ENCODE assay signal across 7 cellular contexts in the genomic region with DNA sequence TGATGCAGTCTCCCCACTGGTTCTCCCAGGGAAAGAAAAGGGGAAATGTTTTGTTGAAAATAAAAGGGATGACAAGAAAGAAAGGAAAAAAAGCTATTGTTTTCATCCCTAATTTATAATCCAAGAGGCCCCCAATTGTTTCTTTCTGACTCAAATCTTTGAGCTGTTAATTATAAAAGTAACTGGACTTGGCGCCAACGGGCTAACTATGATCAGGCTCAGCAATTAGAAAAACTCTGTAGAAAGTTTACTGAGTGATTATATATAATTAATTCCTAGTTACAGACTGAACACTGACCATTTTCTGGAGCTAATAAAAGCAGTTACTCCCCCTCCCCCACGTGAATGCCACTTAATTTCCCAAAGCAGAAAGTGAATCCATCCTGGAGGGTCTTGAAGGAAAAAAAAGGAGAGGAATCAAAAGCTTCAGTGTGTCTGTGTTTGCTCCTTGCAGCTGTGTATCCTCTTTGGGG. TPM values are rescaled to one million over a fixed set of nuclear protein-coding genes. Genes with fewer than 3 reads are reported as not detected.
A peak's percentile ranks its signal among the peaks of the same experiment; 100 is the strongest.
DNase-seq lines count a peak whose midpoint lies in the region; ATAC-seq and TF ChIP-seq lines count a peak whose summit lies in the region.

No MANE protein-coding gene starts in this region.

- H3K4me1 ChIP-seq in HUES6 (ENCODE audit: control insufficient read depth, insufficient read depth, low read length) (peaks cover 97% of the 10 kb centered on the region), gastroesophageal sphincter (peaks cover 51 to 100% (median 65%) of the 10 kb centered on the region in 3 donors), smooth muscle cell (ENCODE audit: low read depth) (peaks cover 97% of the 10 kb centered on the region)

- H3K9me3 ChIP-seq in HUES6 (ENCODE audit: control insufficient read depth, insufficient read depth, low read depth, low read length) (no peaks in the 10 kb centered on the region), gastroesophageal sphincter (no peaks in the 10 kb centered on the region), smooth muscle cell (replicated peaks; ENCODE audit: low read depth) (no peaks in the 10 kb centered on the region)

- no peak for TF ChIP-seq CTCF in gastroesophageal sphincter (IDR thresholded peaks at IDR 0.05)
- no peak for TF ChIP-seq CTCF in smooth muscle cell (IDR thresholded peaks at IDR 0.05; ENCODE audit: borderline replicate concordance, insufficient read depth, poor library complexity, severe bottlenecking)

- peaks cover 82% of the 10 kb centered on the region for H3K79me2 ChIP-seq in smooth muscle cell (ENCODE audit: low read depth)

- no peaks in the 10 kb centered on the region for H3K27me3 ChIP-seq in HUES6 (ENCODE audit: control insufficient read depth, insufficient read depth, low read length)
- H3K27me3 ChIP-seq in gastroesophageal sphincter = no peaks in the 10 kb centered on the region
- H3K27me3 ChIP-seq in smooth muscle cell (ENCODE audit: low read depth) = no peaks in the 10 kb centered on the region

- ATAC-seq in SK-N-SH treated with all-trans-retinoic acid at 6 μM for 48 hours (no peak), gastroesophageal sphincter (no peak)

- H3F3A ChIP-seq in smooth muscle cell (ENCODE audit: low read depth) = peaks cover 45% of the 10 kb centered on the region

- no peak for TF ChIP-seq POLR2A in gastroesophageal sphincter (IDR thresholded peaks at IDR 0.05)

- H3K27ac ChIP-seq in HUES6 (ENCODE audit: low read depth, low read length) (peak overlapping the region; percentile 95), gastroesophageal sphincter (peak overlapping the region; percentile 86 to 100 (median 100)), smooth muscle cell (ENCODE audit: low read depth) (peak overlapping the region; percentile 99)

- H3K4me2 ChIP-seq in smooth muscle cell = peak overlapping the region; percentile 81

- no peak for DNase-seq in smooth muscle cell (lab: John Stamatoyannopoulos, UW; ENCODE audit: unreplicated experiment)
- no peak for DNase-seq in SKM-1 treated with dmso at 0.1 percent for 144 hours (lab: John Stamatoyannopoulos, UW; ENCODE audit: unreplicated experiment)
- no peak for DNase-seq in NCI-H2196 treated with DMSO at 0.1 percent for 48 hours (lab: John Stamatoyannopoulos, UW; ENCODE audit: unreplicated experiment)
- no peak for DNase-seq in AG08396 (ENCODE audit: low spot score)

- TF ChIP-seq EP300 in gastroesophageal sphincter (IDR thresholded peaks at IDR 0.05) = no peak

- H2AFZ ChIP-seq in smooth muscle cell (ENCODE audit: low read depth) = peak overlapping the region; percentile 34

- peaks cover 22% of the 10 kb centered on the region; the same call in 1 of the 2 replicates for H3K36me3 ChIP-seq in HUES6 (ENCODE audit: control insufficient read depth, insufficient read depth, low read length)
- no peaks in the 10 kb centered on the region for H3K36me3 ChIP-seq in gastroesophageal sphincter
- H3K36me3 ChIP-seq in smooth muscle cell (ENCODE audit: low read depth) = no peaks in the 10 kb centered on the region

- peak overlapping the region; percentile 54; the same call in 1 of the 2 replicates for H3K4me3 ChIP-seq in HUES6 (ENCODE audit: low read depth, low read length)
- H3K4me3 ChIP-seq in gastroesophageal sphincter = peak overlapping the region in 1 of 2 donors; percentile 40
- H3K4me3 ChIP-seq in smooth muscle cell = peak overlapping the region; percentile 43

- WGBS in gastroesophageal sphincter (ENCODE audit: low coverage in 1 of 2), 2 donors = 55 to 56% methylated on average over 3 of the region's 3 CpGs
- 49% methylated on average over 3 of the region's 3 CpGs for WGBS in smooth muscle cell (ENCODE audit: low lambda C conversion rate)

- peak overlapping the region; percentile 89 for H3K9ac ChIP-seq in HUES6 (ENCODE audit: low read length)
- H3K9ac ChIP-seq in smooth muscle cell (ENCODE audit: low read depth) = peak overlapping the region; percentile 51

- no peaks in the 10 kb centered on the region for H4K20me1 ChIP-seq in smooth muscle cell (ENCODE audit: low read depth)

TF ChIP-seq in SK-N-SH treated with all-trans-retinoic acid at 6 μM for 48 hours, 23 proteins besides CTCF, POLR2A, EP300 and RAD21:
- TF ChIP-seq ISL1 (CRISPR knock-in tag; IDR thresholded peaks at IDR 0.05) = no peak
- peak; percentile 73; the same call in 1 of the 2 replicates for TF ChIP-seq ZNF70 (CRISPR knock-in tag; IDR thresholded peaks at IDR 0.05)

RNA-seq across cellular contexts. Expression of gene ZMYND8, which starts 3.2 kb away (rescaled TPM):
- total RNA-seq in gastroesophageal sphincter (10 to 100 TPM; 32.2 to 78.9 (median 54.4) TPM), smooth muscle cell (22.7 and 24.1 TPM in 2 replicates)
- polyA plus RNA-seq in smooth muscle cell = 14.7 and 15.2 TPM in 2 replicates
